Comparison of ENCODE assay signal across 19 cellular contexts in the genomic region with DNA sequence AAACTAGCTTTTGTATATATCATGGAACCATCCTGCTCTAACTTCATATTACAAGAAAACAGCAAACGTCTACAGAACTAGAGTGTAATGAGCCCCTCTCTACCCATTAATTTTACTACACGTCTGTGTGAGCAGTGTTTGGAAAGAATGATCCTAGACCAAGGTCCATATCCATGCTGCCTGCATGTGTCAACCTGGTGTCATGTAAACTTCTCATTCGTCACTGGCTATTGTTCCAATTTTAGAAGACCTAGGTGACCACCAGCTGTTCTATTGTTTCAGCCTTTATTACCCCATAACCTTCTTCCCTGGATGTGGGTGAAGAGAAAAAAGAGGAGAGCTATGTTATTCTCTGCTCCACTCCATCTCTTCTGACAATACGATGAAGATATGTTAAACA.
DNase-seq lines count a peak whose midpoint lies in the region; ATAC-seq and TF ChIP-seq lines count a peak whose summit lies in the region.
"Had no signal": no experiment of that assay in that cellular context is flagged by ENCODE, and none has a peak within 500 bp of the region (broad histone marks: within the 10 kb centered on the region; RNA-seq: fewer than 3 reads in every experiment).

No MANE protein-coding gene starts in this region.

- H3K9me3 Mint-ChIP-seq in T-helper 2 cell treated with Interferon-gamma antibody and Interleukin-4, amounts not matched to agents 5 μg/mL and 100 μg/mL, for 36 hours: no peaks in the 10 kb centered on the region
- H3K9me3 Mint-ChIP-seq in glutamatergic neuron (ENCODE audit: unreplicated experiment): no peaks in the 10 kb centered on the region
- H3K9me3 Mint-ChIP-seq: CD8-positive, alpha-beta T cell had no signal

- H3K4me3 Mint-ChIP-seq in T-helper 2 cell treated with Interferon-gamma antibody and Interleukin-4, amounts not matched to agents 5 μg/mL and 100 μg/mL, for 36 hours: no peak overlapping the region
- H3K4me3 Mint-ChIP-seq in glutamatergic neuron (ENCODE audit: unreplicated experiment): no peak overlapping the region
- H3K4me3 Mint-ChIP-seq: CD8-positive, alpha-beta T cell had no signal

- no peak for DNase-seq in T-helper 2 cell treated with Interferon-gamma antibody and Interleukin-4, amounts not matched to agents 5 μg/mL and 100 μg/mL, for 36 hours (ENCODE audit: low spot score)
- DNase-seq in T-helper 2 cell (no peak), NCI-H774 (lab: John Stamatoyannopoulos, UW) (peak; percentile 6), glutamatergic neuron (no peak), psoas muscle (no peak), suprapubic skin (ENCODE audit: low spot score in 2 of 2) (no peak), NAMALWA (ENCODE audit: low spot score) (no peak)
- no peak for DNase-seq in activated CD4-positive, CD25-positive, alpha-beta regulatory T cell (lab: John Stamatoyannopoulos, UW)
- DNase-seq: CD8-positive, alpha-beta T cell; DMS79 treated with DMSO at 0.1 percent for 48 hours; GOT3; KG1; NCI-H1092; NCI-H1694; NCI-H226; NCI-H526; NK-92 treated with Interleukin-12 subunit alpha and Interleukin-12 subunit beta, amount 100 ng/mL, for 24 hours; RPMI8226 had no signal

- H3K9me3 ChIP-seq in psoas muscle (no peaks in the 10 kb centered on the region), suprapubic skin (no peaks in the 10 kb centered on the region)

- H3K27me3 ChIP-seq in psoas muscle (ENCODE audit: insufficient read depth in 3 of 3, low read length in 2 of 3) (no peaks in the 10 kb centered on the region), suprapubic skin (no peaks in the 10 kb centered on the region)

- peaks cover 24% of the 10 kb centered on the region for H3K36me3 Mint-ChIP-seq in T-helper 2 cell treated with Interferon-gamma antibody and Interleukin-4, amounts not matched to agents 5 μg/mL and 100 μg/mL, for 36 hours (ENCODE audit: low read depth)
- H3K36me3 Mint-ChIP-seq in glutamatergic neuron (ENCODE audit: unreplicated experiment): no peaks in the 10 kb centered on the region

- peak overlapping the region; percentile 37 for H3K27ac ChIP-seq in psoas muscle
- H3K27ac ChIP-seq in suprapubic skin: no peak overlapping the region
- H3K27ac ChIP-seq: 22Rv1 had no signal

- no peak overlapping the region for H3K4me3 ChIP-seq in psoas muscle
- H3K4me3 ChIP-seq in suprapubic skin: no peak overlapping the region

- H3K27me3 Mint-ChIP-seq in T-helper 2 cell treated with Interferon-gamma antibody and Interleukin-4, amounts not matched to agents 5 μg/mL and 100 μg/mL, for 36 hours (ENCODE audit: low read depth): no peaks in the 10 kb centered on the region
- H3K27me3 Mint-ChIP-seq in glutamatergic neuron (ENCODE audit: unreplicated experiment): no peaks in the 10 kb centered on the region

- no peak for TF ChIP-seq EP300 in suprapubic skin (IDR thresholded peaks at IDR 0.05)

- H3K27ac Mint-ChIP-seq in T-helper 2 cell treated with Interferon-gamma antibody and Interleukin-4, amounts not matched to agents 5 μg/mL and 100 μg/mL, for 36 hours: peak overlapping the region; percentile 63
- peak overlapping the region; percentile 52 for H3K27ac Mint-ChIP-seq in glutamatergic neuron (ENCODE audit: unreplicated experiment)
- H3K27ac Mint-ChIP-seq: CD8-positive, alpha-beta T cell had no signal

- intact Hi-C loops in psoas muscle (cut with DNase I): no loop called here

- H3K36me3 ChIP-seq in psoas muscle (ENCODE audit: insufficient read depth in 1 of 2, low read depth in 1 of 2) (peaks cover 0 to 9% of the 10 kb centered on the region in 2 donors), suprapubic skin (peaks cover 3% of the 10 kb centered on the region)

- peaks cover 54% of the 10 kb centered on the region for H3K4me1 Mint-ChIP-seq in T-helper 2 cell treated with Interferon-gamma antibody and Interleukin-4, amounts not matched to agents 5 μg/mL and 100 μg/mL, for 36 hours (ENCODE audit: low read depth)
- H3K4me1 Mint-ChIP-seq in glutamatergic neuron (ENCODE audit: low read depth, unreplicated experiment): peaks cover 2% of the 10 kb centered on the region

- 55 to 67% (median 58%) methylated on average over 4 of the region's 4 CpGs for WGBS in psoas muscle, 3 donors
- WGBS in suprapubic skin: 81% methylated on average over 4 of the region's 4 CpGs

- TF ChIP-seq POLR2A in suprapubic skin (IDR thresholded peaks at IDR 0.05): no peak

- peak in 2 of 4 donors; percentile 41 to 78 for ATAC-seq in psoas muscle
- ATAC-seq: CD8-positive, alpha-beta T cell had no signal

- TF ChIP-seq CTCF in glutamatergic neuron (IDR thresholded peaks at IDR 0.05; ENCODE audit: partially characterized antibody, unreplicated experiment) (no peak), psoas muscle (IDR thresholded peaks at IDR 0.05) (no peak), suprapubic skin (IDR thresholded peaks at IDR 0.05) (no peak)

- H3K4me1 ChIP-seq in psoas muscle (peaks cover 10% of the 10 kb centered on the region), suprapubic skin (no peaks in the 10 kb centered on the region)
